In the genomic region with DNA sequence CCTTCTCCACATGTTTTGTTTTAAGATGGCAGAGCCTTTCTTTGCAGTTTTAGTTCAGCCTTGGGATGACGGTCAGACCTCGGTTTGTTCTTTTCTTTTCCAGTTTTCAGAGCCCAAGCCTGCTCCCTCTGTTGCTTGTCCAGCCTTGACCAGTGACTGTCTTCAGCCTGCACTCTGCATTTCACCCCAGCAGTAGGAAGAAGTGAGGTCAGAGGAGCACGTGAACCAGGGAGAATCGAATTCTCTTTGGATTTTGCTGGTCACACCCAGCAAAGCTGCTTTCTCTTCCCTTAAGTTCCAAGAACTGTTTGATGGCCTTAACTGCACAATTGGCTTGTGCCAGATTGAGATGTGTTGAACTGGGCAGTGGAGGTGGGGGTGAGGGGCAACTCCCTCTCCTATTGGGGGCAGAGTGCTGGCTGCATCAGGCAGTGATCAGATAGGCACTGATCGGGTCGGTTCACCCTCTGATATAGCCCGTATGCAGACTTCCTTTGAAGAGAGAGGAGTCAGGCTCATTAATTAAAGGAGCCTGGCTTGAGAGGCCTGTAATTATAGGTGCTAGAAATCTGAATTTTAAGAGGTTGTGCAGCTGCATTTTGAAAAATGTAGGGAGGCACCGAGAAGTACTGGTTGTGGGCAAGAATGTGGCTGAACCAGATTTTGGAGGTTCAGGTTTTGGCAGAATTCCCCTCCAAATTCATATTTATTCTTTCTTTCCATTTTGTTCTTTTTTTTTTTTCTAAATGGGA, we compare ENCODE assay signal across 1 cellular context.
TF ChIP-seq lines count a peak whose summit lies in the region.

No MANE protein-coding gene starts in this region.

TF ChIP-seq in HepG2, 621 proteins besides CTCF, POLR2A, EP300 and RAD21:
- TF ChIP-seq ATF7-NPFF (CRISPR knock-in tag; IDR thresholded peaks at IDR 0.05; ENCODE audit: low read depth) (no peak), HNRNPLL (IDR thresholded peaks at IDR 0.05; ENCODE audit: low read depth, low read length, poor library complexity, severe bottlenecking) (no peak), ZNF75D (CRISPR knock-in tag; IDR thresholded peaks at IDR 0.05; ENCODE audit: borderline replicate concordance) (no peak), RBFOX2 (IDR thresholded peaks at IDR 0.05; ENCODE audit: low read depth, low read length) (no peak), ZNF235 (CRISPR knock-in tag; IDR thresholded peaks at IDR 0.05; ENCODE audit: borderline replicate concordance) (no peak), RBM22 (optimal IDR thresholded peaks at IDR 0.05; ENCODE audit: low read length) (no peak), HNRNPUL1 (IDR thresholded peaks at IDR 0.05; ENCODE audit: low read depth, low read length) (no peak), ZNF251 (CRISPR knock-in tag; IDR thresholded peaks at IDR 0.05) (no peak), POLR2AphosphoS5 (IDR thresholded peaks at IDR 0.05; ENCODE audit: low read depth, low read length) (no peak)
